Comparison of ENCODE assay signal across 1 cellular context in genomic region chr20:36745927-36746659, GRCh38.
TF ChIP-seq lines count a peak whose summit lies in the region.

Gene NDRG3 (minus strand): TSS chr20:36746090. CDS start chr20:36721735, 24,355 bp downstream.

TF ChIP-seq in K562, 482 proteins besides CTCF, POLR2A, EP300 and RAD21 (continued from another document and continues in another):
- TF ChIP-seq CTCFL (IDR thresholded peaks at IDR 0.05; ENCODE audit: borderline replicate concordance, insufficient read depth, low read depth, low read length, poor library complexity, severe bottlenecking) (peak; percentile 53), NRF1 (conservative IDR thresholded peaks at IDR 0.05 in 1 of 2, IDR thresholded peaks at IDR 0.05 in 1 of 2) (peak; percentile 92 to 94), ZBTB7A (IDR thresholded peaks at IDR 0.05; ENCODE audit: borderline replicate concordance, control insufficient read depth, low read depth, low read length) (peak; percentile 65; the same call in 1 of the 2 replicates), FOXP4 (CRISPR knock-in tag; IDR thresholded peaks at IDR 0.05; ENCODE audit: borderline replicate concordance) (no peak), CREB1 (IDR thresholded peaks at IDR 0.05) (0 out of 2 replicates have a peak, but pooled peaks have one; percentile 12), CREB1 (CRISPR knock-in tag; IDR thresholded peaks at IDR 0.05) (no peak), RBFOX2 (IDR thresholded peaks at IDR 0.05; ENCODE audit: low read depth, low read length) (peak; percentile 68), ZNF23 (CRISPR knock-in tag; IDR thresholded peaks at IDR 0.05) (no peak), HCFC1 (IDR thresholded peaks at IDR 0.05; ENCODE audit: low read depth, low read length) (peak; percentile 92), NR2C1 (IDR thresholded peaks at IDR 0.05) (peak; percentile 39; the same call in 1 of the 2 replicates), NR2C1 (tag; IDR thresholded peaks at IDR 0.05) (no peak), VEZF1 (CRISPR knock-in tag; IDR thresholded peaks at IDR 0.05) (peak; percentile 78), EP400 (IDR thresholded peaks at IDR 0.05) (peak; percentile 24), DNMT1 (IDR thresholded peaks at IDR 0.05) (no peak), ZNF766 (CRISPR knock-in tag; conservative IDR thresholded peaks at IDR 0.05) (peak; percentile 85), SRSF9 (IDR thresholded peaks at IDR 0.05; ENCODE audit: borderline replicate concordance, low read depth, low read length) (no peak), ZBTB40 (IDR thresholded peaks at IDR 0.05) (peak; percentile 49; the same call in 1 of the 2 replicates), ZBTB40 (CRISPR knock-in tag; IDR thresholded peaks at IDR 0.05) (no peak), RB1 (IDR thresholded peaks at IDR 0.05; ENCODE audit: low read depth) (peak; percentile 57; the same call in 1 of the 2 replicates), SIX5 (IDR thresholded peaks at IDR 0.05; ENCODE audit: borderline replicate concordance in 1 of 2, insufficient read depth in 1 of 2, low read depth in 1 of 2, low read length in 2 of 2) (peak; percentile 46 to 48; a peak in 2 of 4 replicates), ZNF140 (CRISPR knock-in tag; IDR thresholded peaks at IDR 0.05) (no peak), ARID4B (CRISPR knock-in tag; IDR thresholded peaks at IDR 0.05) (no peak), SAP30 (IDR thresholded peaks at IDR 0.05; ENCODE audit: borderline replicate concordance, insufficient read depth, low read depth, low read length, poor library complexity, severe bottlenecking) (peak; percentile 78), MBD2 (IDR thresholded peaks at IDR 0.05; ENCODE audit: borderline replicate concordance, low read depth) (peak; percentile 25; the same call in 1 of the 2 replicates), ESRRA (IDR thresholded peaks at IDR 0.05; ENCODE audit: borderline replicate concordance, low read depth) (peak; percentile 93), ADNP (tag; IDR thresholded peaks at IDR 0.05) (peak; percentile 51; the same call in 1 of the 2 replicates), MLX (CRISPR knock-in tag; conservative IDR thresholded peaks at IDR 0.05) (no peak), KDM5B (IDR thresholded peaks at IDR 0.05; ENCODE audit: insufficient replicate concordance, low read depth, low read length) (peak; percentile 63), CXXC5 (CRISPR knock-in tag; IDR thresholded peaks at IDR 0.05) (peak; percentile 100), ZNF280B (CRISPR knock-in tag; IDR thresholded peaks at IDR 0.05) (no peak), CREB3L1 (IDR thresholded peaks at IDR 0.05; ENCODE audit: borderline replicate concordance, low read depth) (peak; percentile 73; the same call in 1 of the 2 replicates), FOXJ2 (tag; IDR thresholded peaks at IDR 0.05) (no peak)
